ENCODE assay signal across 15 cellular contexts in genomic region chr17:19343256-19343630, GRCh38. TPM values are rescaled to one million over a fixed set of nuclear protein-coding genes. Genes with fewer than 3 reads are reported as not detected.
"Had no signal": no experiment of that assay in that cellular context is flagged by ENCODE, and none has a peak within 500 bp of the region (broad histone marks: within the 10 kb centered on the region; RNA-seq: fewer than 3 reads in every experiment).

No MANE protein-coding gene starts in this region.

- H3K4me1 Mint-ChIP-seq: activated naive CD8-positive, alpha-beta T cell treated with anti-CD3 and anti-CD28 coated beads, Interleukin-2, amount 10 ng/mL, durations not matched to agents 7 days and 5 days; central memory CD8-positive, alpha-beta T cell; naive thymus-derived CD8-positive, alpha-beta T cell had no signal

- H3K9me3 Mint-ChIP-seq: activated naive CD8-positive, alpha-beta T cell treated with anti-CD3 and anti-CD28 coated beads, Interleukin-2, amount 10 ng/mL, durations not matched to agents 7 days and 5 days; central memory CD8-positive, alpha-beta T cell; naive thymus-derived CD8-positive, alpha-beta T cell had no signal

- DNase-seq: activated CD4-positive, alpha-beta T cell treated with anti-CD3 and anti-CD28 coated beads for 4 hours; activated CD8-positive, alpha-beta memory T cell treated with anti-CD3 and anti-CD28 coated beads for 24 hours; activated naive CD4-positive, alpha-beta T cell treated with Interleukin-2 at 50 U/mL for 16 hours; activated naive CD8-positive, alpha-beta T cell treated with anti-CD3 and anti-CD28 coated beads, Interleukin-2, amount 10 ng/mL, durations not matched to agents 7 days and 5 days; stimulated activated CD4-positive, alpha-beta T cell treated with anti-CD3 and anti-CD28 coated beads, Interleukin-2, amount 100 ng/mL, for 24 hours; stimulated activated naive CD4-positive, alpha-beta T cell treated with Interleukin-2 at 50 U/mL for 16 hours; SW 1271; T-helper 2 cell; WERI-Rb-1 had no signal

- H3K27me3 ChIP-seq: body of pancreas, tibial nerve had no signal

- H3K27ac Mint-ChIP-seq: activated naive CD8-positive, alpha-beta T cell treated with anti-CD3 and anti-CD28 coated beads, Interleukin-2, amount 10 ng/mL, durations not matched to agents 7 days and 5 days; naive thymus-derived CD8-positive, alpha-beta T cell had no signal

- H3K36me3 Mint-ChIP-seq: activated naive CD8-positive, alpha-beta T cell treated with anti-CD3 and anti-CD28 coated beads, Interleukin-2, amount 10 ng/mL, durations not matched to agents 7 days and 5 days; naive thymus-derived CD8-positive, alpha-beta T cell had no signal

- H3K27ac ChIP-seq: body of pancreas, neutrophil, WERI-Rb-1 had no signal

- H3K4me3 Mint-ChIP-seq: activated naive CD8-positive, alpha-beta T cell treated with anti-CD3 and anti-CD28 coated beads, Interleukin-2, amount 10 ng/mL, durations not matched to agents 7 days and 5 days; central memory CD8-positive, alpha-beta T cell; naive thymus-derived CD8-positive, alpha-beta T cell had no signal

- H3K36me3 ChIP-seq: neutrophil, tibial nerve had no signal

- H3K4me3 ChIP-seq: body of pancreas, coronary artery, tibial nerve had no signal

- H3K9me3 ChIP-seq: body of pancreas, neutrophil, tibial nerve had no signal

- ATAC-seq: body of pancreas; naive thymus-derived CD8-positive, alpha-beta T cell had no signal

RNA-seq across cellular contexts. Expression of gene MFAP4, which starts 43.7 kb away (rescaled TPM):
- total RNA-seq: activated naive CD8-positive, alpha-beta T cell treated with anti-CD3 and anti-CD28 coated beads, Interleukin-2, amount 10 ng/mL, durations not matched to agents 7 days and 5 days; naive thymus-derived CD8-positive, alpha-beta T cell had no signal
- polyA plus RNA-seq: naive thymus-derived CD8-positive, alpha-beta T cell had no signal
